Comparison of ENCODE assay signal across 9 cellular contexts in the genomic region with DNA sequence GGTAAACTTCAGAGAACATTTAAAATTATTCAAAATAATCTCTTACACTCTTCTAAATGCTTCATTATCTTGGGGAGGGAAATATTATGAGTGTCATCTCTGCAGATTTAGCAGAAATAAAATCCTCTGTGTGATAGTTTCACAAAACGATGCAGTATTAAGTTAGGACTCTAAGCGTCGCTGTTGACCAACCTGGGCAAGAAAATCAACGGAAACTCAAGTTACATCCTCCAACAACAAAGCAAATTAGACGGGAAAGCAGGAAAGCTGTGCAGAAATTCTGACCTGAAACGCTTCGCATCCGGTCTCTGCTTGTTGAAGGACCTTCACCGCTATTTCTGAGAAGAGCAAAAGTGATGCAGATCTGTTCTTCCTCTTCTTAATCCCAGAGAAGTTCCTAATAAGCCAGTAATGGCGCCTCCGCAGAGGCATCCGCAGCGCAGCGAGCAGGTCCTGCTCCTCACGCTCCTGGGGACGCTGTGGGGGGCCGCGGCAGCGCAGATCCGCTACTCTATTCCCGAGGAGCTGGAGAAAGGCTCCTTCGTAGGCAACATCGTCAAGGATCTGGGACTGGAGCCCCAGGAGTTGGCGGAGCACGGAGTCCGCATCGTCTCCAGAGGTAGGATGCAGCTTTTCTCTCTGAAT. TPM values are rescaled to one million over a fixed set of nuclear protein-coding genes. Genes with fewer than 3 reads are reported as not detected.
DNase-seq lines count a peak whose midpoint lies in the region; ATAC-seq and TF ChIP-seq lines count a peak whose summit lies in the region.
"Had no signal": no experiment of that assay in that cellular context is flagged by ENCODE, and none has a peak within 500 bp of the region (broad histone marks: within the 10 kb centered on the region; RNA-seq: fewer than 3 reads in every experiment).

A gene (plus strand): TSS at position 219 of the 645 bp plus-strand sequence. CDS start 193 bp downstream, at position 412.

- H4K91ac ChIP-seq in IMR-90 (ENCODE audit: insufficient read depth, low read depth, low read length), result no peak within 1 kb of the TSS

- no peak within 1 kb of the TSS for H3K23ac ChIP-seq in IMR-90 (ENCODE audit: low read depth, low read length)

- peaks cover 12% of the 10 kb centered on the region for H3K27me3 Mint-ChIP-seq in T-helper 2 cell treated with Interferon-gamma antibody and Interleukin-4, amounts not matched to agents 5 μg/mL and 100 μg/mL, for 36 hours (ENCODE audit: low read depth)

- no peaks in the 10 kb centered on the region for H3K79me2 ChIP-seq in osteoblast (ENCODE audit: insufficient read depth, low read length)

- H2BK120ac ChIP-seq in IMR-90 (ENCODE audit: low read depth, low read length), result no peak within 1 kb of the TSS

- 0 out of 2 replicates have a peak within 1 kb of the TSS, but pooled peaks have one; percentile 19 for H3K4ac ChIP-seq in IMR-90 (ENCODE audit: low read depth, low read length)

- peak; percentile 58; the same call in 1 of the 2 replicates for ATAC-seq in IMR-90 (ENCODE audit: low read depth)

- H3K14ac ChIP-seq in IMR-90 (replicated peaks; ENCODE audit: low read depth, low read length), result no peak within 1 kb of the TSS

- H3K27ac Mint-ChIP-seq in T-helper 2 cell treated with Interferon-gamma antibody and Interleukin-4, amounts not matched to agents 5 μg/mL and 100 μg/mL, for 36 hours, result no peak within 1 kb of the TSS

- BruUV-seq in IMR-90 (replicated peaks; lab: Mats Ljungman, UMichigan), result no TSS peak

- no peaks in the 10 kb centered on the region for H3K4me1 ChIP-seq in IMR-90 (ENCODE audit: control insufficient read depth, insufficient read depth, low read length)
- H3K4me1 ChIP-seq in osteoblast (ENCODE audit: insufficient read depth, low read length), result no peaks in the 10 kb centered on the region

- TF ChIP-seq RAD21 in IMR-90 (IDR thresholded peaks at IDR 0.05; ENCODE audit: low read length), result peak; percentile 52

- CTCF ChIA-PET in IMR-90 (lab: Yijun Ruan, JAX), result interaction anchor here (0.6 to 1.3 kb wide), 5 partner anchors 17 to 190 kb away, joined by 3 to 7 read pairs (median 4); no protein-coding TSS in a partner anchor

- H3K4me3 ChIP-seq in IMR-90 (ENCODE audit: insufficient read depth, low read depth, low read length) (peak within 1 kb of the TSS; percentile 52), osteoblast (ENCODE audit: insufficient read depth, low read length) (peak within 1 kb of the TSS; percentile 68), MG63 (no peak within 1 kb of the TSS)

- H2AK5ac ChIP-seq in IMR-90 (ENCODE audit: low read depth, low read length), result no peak within 1 kb of the TSS

- H3K36me3 Mint-ChIP-seq in T-helper 2 cell treated with Interferon-gamma antibody and Interleukin-4, amounts not matched to agents 5 μg/mL and 100 μg/mL, for 36 hours (ENCODE audit: low read depth), result peaks cover 1% of the 10 kb centered on the region

- H3K9me3 ChIP-seq in IMR-90 (ENCODE audit: control insufficient read depth, insufficient read depth, low read length) (peaks cover 61% of the 10 kb centered on the region), osteoblast (ENCODE audit: low read depth, low read length) (peaks cover 8% of the 10 kb centered on the region), MG63 (peaks cover 46% of the 10 kb centered on the region)

- peak within 1 kb of the TSS; percentile 18; the same call in 1 of the 2 replicates for H3K27ac ChIP-seq in IMR-90 (ENCODE audit: insufficient read depth, low read length)
- H3K27ac ChIP-seq in osteoblast (ENCODE audit: low read depth, low read length), result no peak within 1 kb of the TSS

- H4K20me1 ChIP-seq in IMR-90 (ENCODE audit: insufficient read depth, low read length), result no peaks in the 10 kb centered on the region
- H4K20me1 ChIP-seq in osteoblast (ENCODE audit: insufficient read depth, low read length), result no peaks in the 10 kb centered on the region

- DNase-seq in COLO829 (ENCODE audit: low spot score) (peak; percentile 3), IMR-90 (peak; percentile 58), dedifferentiated amniotic fluid mesenchymal stem cell (ENCODE audit: extremely low spot score) (peak; percentile 39), osteoblast (ENCODE audit: insufficient read length, low spot score, missing footprints) (peak; percentile 84), MG63 (no peak), DMS79 (lab: John Stamatoyannopoulos, UW) (no peak), mucosa of gallbladder (ENCODE audit: low spot score) (no peak)
- no peak for DNase-seq in T-helper 2 cell treated with Interferon-gamma antibody and Interleukin-4, amounts not matched to agents 5 μg/mL and 100 μg/mL, for 36 hours (ENCODE audit: low spot score)
- DNase-seq: T-helper 2 cell had no signal

- peak within 1 kb of the TSS; percentile 42; the same call in 1 of the 2 replicates for H3K18ac ChIP-seq in IMR-90 (ENCODE audit: low read depth, low read length)

- peak; percentile 53 for TF ChIP-seq CTCF in IMR-90 (conservative IDR thresholded peaks at IDR 0.05; ENCODE audit: low read depth, low read length)
- peak; percentile 61 for TF ChIP-seq CTCF in osteoblast (IDR thresholded peaks at IDR 0.05; ENCODE audit: extremely low read depth, low read depth, low read length)

- no peak for TF ChIP-seq POLR2A in IMR-90 (IDR thresholded peaks at IDR 0.05; ENCODE audit: low read depth, low read length)

- no peak within 1 kb of the TSS for H3K4me3 Mint-ChIP-seq in T-helper 2 cell treated with Interferon-gamma antibody and Interleukin-4, amounts not matched to agents 5 μg/mL and 100 μg/mL, for 36 hours

- 29% methylated on average over 11 of the region's 27 CpGs; no CpG with 5 or more reads in 1 of the 2 experiments for WGBS in IMR-90 (ENCODE audit: extremely low coverage in 2 of 2, insufficient read length in 1 of 2), 2 experiments

- H3K27me3 ChIP-seq in IMR-90 (ENCODE audit: control insufficient read depth, insufficient read depth, low read length) (no peaks in the 10 kb centered on the region), osteoblast (ENCODE audit: insufficient read depth, low read length) (peaks cover 16% of the 10 kb centered on the region), MG63 (no peaks in the 10 kb centered on the region)

- POLR2A ChIA-PET in IMR-90 (lab: Charles Lee; ENCODE audit: unreplicated experiment), result no interaction called here

- H2BK15ac ChIP-seq in IMR-90 (ENCODE audit: low read depth, low read length), result no peak within 1 kb of the TSS

- peak within 1 kb of the TSS; percentile 63; the same call in 1 of the 2 replicates for H4K5ac ChIP-seq in IMR-90 (ENCODE audit: low read depth, low read length)

- 0 out of 4 replicates have a peak within 1 kb of the TSS, but pooled peaks of 1 of the 2 experiments have one; percentile 20 for H4K8ac ChIP-seq in IMR-90 (ENCODE audit: low read depth in 2 of 2, low read length in 2 of 2)

- H2BK5ac ChIP-seq in IMR-90 (ENCODE audit: low read depth, low read length, poor library complexity, severe bottlenecking), result no peak within 1 kb of the TSS

- H3K79me1 ChIP-seq in IMR-90 (ENCODE audit: low read depth in 1 of 2, low read length in 2 of 2), result no peaks in the 10 kb centered on the region

- H3K36me3 ChIP-seq in IMR-90 (ENCODE audit: control insufficient read depth, insufficient read depth, low read length), result peaks cover 23% of the 10 kb centered on the region
- no peaks in the 10 kb centered on the region for H3K36me3 ChIP-seq in osteoblast (ENCODE audit: insufficient read depth, low read length)
- no peaks in the 10 kb centered on the region; the same call in 1 of the 2 replicates for H3K36me3 ChIP-seq in MG63

- no peaks in the 10 kb centered on the region for H3K9me1 ChIP-seq in IMR-90 (ENCODE audit: insufficient read depth, low read length)

- no peak within 1 kb of the TSS for H2AK9ac ChIP-seq in IMR-90 (replicated peaks; ENCODE audit: low read depth, low read length, poor library complexity)

- H3K56ac ChIP-seq in IMR-90 (ENCODE audit: extremely low read depth, insufficient read depth, low read length), result no peak within 1 kb of the TSS

- H2BK20ac ChIP-seq in IMR-90 (ENCODE audit: low read depth, low read length), result no peak within 1 kb of the TSS

- peaks cover 2% of the 10 kb centered on the region for H3K4me1 Mint-ChIP-seq in T-helper 2 cell treated with Interferon-gamma antibody and Interleukin-4, amounts not matched to agents 5 μg/mL and 100 μg/mL, for 36 hours (ENCODE audit: low read depth)

- dilution Hi-C loops in IMR-90 (cut with HindIII; ENCODE audit: low sequenced_read_pairs, unreplicated experiment), result no loop called here

- intact Hi-C loops in IMR-90 (cut with micrococcal nuclease), result no loop called here

- peaks cover 34% of the 10 kb centered on the region for H3K9me3 Mint-ChIP-seq in T-helper 2 cell treated with Interferon-gamma antibody and Interleukin-4, amounts not matched to agents 5 μg/mL and 100 μg/mL, for 36 hours

- peak within 1 kb of the TSS; percentile 81 for H2AFZ ChIP-seq in IMR-90 (replicated peaks; ENCODE audit: low read length, poor library complexity)
- peak within 1 kb of the TSS; percentile 55 for H2AFZ ChIP-seq in osteoblast (ENCODE audit: low read length)

- in situ Hi-C loops in IMR-90 (cut with MboI; ENCODE audit: low sequenced_read_pairs), result no loop called here

- H3K4me2 ChIP-seq in IMR-90 (ENCODE audit: low read depth, low read length) (peak within 1 kb of the TSS; percentile 60), osteoblast (ENCODE audit: insufficient read depth, low read length) (peak within 1 kb of the TSS; percentile 21)

- H3K9ac ChIP-seq in IMR-90 (ENCODE audit: low read depth, low read length), result peak within 1 kb of the TSS; percentile 76

TF ChIP-seq in IMR-90, 13 proteins besides CTCF, POLR2A, EP300 and RAD21:
- no peak for TF ChIP-seq CHD1 (IDR thresholded peaks at IDR 0.05; ENCODE audit: low read depth, low read length)
- peak; percentile 29; the same call in 1 of the 2 replicates for TF ChIP-seq SMC3 (IDR thresholded peaks at IDR 0.05; ENCODE audit: low read depth, low read length)
- TF ChIP-seq FOS (IDR thresholded peaks at IDR 0.05; ENCODE audit: low read depth, low read length), result no peak

RNA-seq across cellular contexts. Expression of the gene that starts here (rescaled TPM):
- 4.1 and 4.2 TPM in 2 replicates for total RNA-seq in IMR-90 (2012; rRNA removed)
- polyA plus RNA-seq in IMR-90 (2012; rRNA removed), result 4.7 TPM in 2 replicates
- 3.1 and 4.2 TPM in 2 replicates for polyA plus RNA-seq in IMR-90 (2012; cell fraction: cytosol; rRNA removed)
- 12.0 and 13.3 TPM in 2 replicates for polyA plus RNA-seq in IMR-90 (2012; cell fraction: nucleus; rRNA removed; ENCODE audit: low replicate concordance)
- 5.0 and 5.1 TPM in 2 replicates for total RNA-seq in osteoblast
- 0.20 and 2.3 TPM in 2 replicates for total RNA-seq in MG63 (2014; rRNA removed; shearing (Covaris generic); ENCODE audit: low replicate concordance)
- total RNA-seq in mucosa of gallbladder, result 6.6 TPM

Comparison
In these comparisons a context has a peak if more than half of its experiments do, and no peak if none do; other contexts are left out.
1. DNase-seq: peak in COLO829 (single experiment), IMR-90 (single experiment), dedifferentiated amniotic fluid mesenchymal stem cell (single experiment) and osteoblast (single experiment); none in MG63 (single experiment), DMS79 (single experiment), mucosa of gallbladder (single experiment) and T-helper 2 cell treated with Interferon-gamma antibody and Interleukin-4, amounts not matched to agents 5 μg/mL and 100 μg/mL, for 36 hours (single experiment).